9 cellular contexts compared by ENCODE assay signal in genomic region chr6:33693186-33694158, GRCh38. TPM values are rescaled to one million over a fixed set of nuclear protein-coding genes. Genes with fewer than 3 reads are reported as not detected.
DNase-seq lines count a peak whose midpoint lies in the region; ATAC-seq and TF ChIP-seq lines count a peak whose summit lies in the region.
"Had no signal": no experiment of that assay in that cellular context is flagged by ENCODE, and none has a peak within 500 bp of the region (broad histone marks: within the 10 kb centered on the region; RNA-seq: fewer than 3 reads in every experiment).

No MANE protein-coding gene starts in this region.

- no peaks in the 10 kb centered on the region for H3K27me3 ChIP-seq in RWPE2 (ENCODE audit: insufficient read depth, poor library complexity, severe bottlenecking)
- H3K27me3 ChIP-seq in psoas muscle (ENCODE audit: insufficient read depth in 3 of 3, low read length in 2 of 3): no peaks in the 10 kb centered on the region
- H3K27me3 ChIP-seq in endodermal cell (ENCODE audit: control insufficient read depth, insufficient read depth, low read length, poor library complexity, severe bottlenecking): no peaks in the 10 kb centered on the region
- H3K27me3 ChIP-seq: ovary had no signal

- WGBS in psoas muscle, 3 donors: 34 to 48% (median 37%) methylated on average over 30 of the region's 30 CpGs
- WGBS in endodermal cell (ENCODE audit: insufficient coverage in 1 of 2, insufficient read length in 1 of 2), 2 experiments: 94 to 95% methylated on average over 23 to 30 of the region's 30 CpGs

- no peak overlapping the region for H3K27ac Mint-ChIP-seq in endodermal cell

- H3K9me3 ChIP-seq in RWPE2 (ENCODE audit: severe bottlenecking): no peaks in the 10 kb centered on the region
- H3K9me3 ChIP-seq in psoas muscle: no peaks in the 10 kb centered on the region
- no peaks in the 10 kb centered on the region for H3K9me3 ChIP-seq in endodermal cell (ENCODE audit: control insufficient read depth, low read length)
- H3K9me3 ChIP-seq: ovary had no signal

- no peaks in the 10 kb centered on the region for H3K9me3 Mint-ChIP-seq in endodermal cell

- TF ChIP-seq CTCF in RWPE2 (IDR thresholded peaks at IDR 0.05; ENCODE audit: poor library complexity, severe bottlenecking) (no peak), psoas muscle (IDR thresholded peaks at IDR 0.05) (no peak), endodermal cell (conservative IDR thresholded peaks at IDR 0.05) (no peak)

- no peaks in the 10 kb centered on the region for H3K27me3 Mint-ChIP-seq in endodermal cell (ENCODE audit: insufficient read depth)

- DNase-seq in G401 (ENCODE audit: low spot score) (peak; percentile 59), RWPE2 (ENCODE audit: low spot score) (peak; percentile 41), epithelial cell of prostate (ENCODE audit: low read depth, low spot score) (no peak), psoas muscle (peak in 1 of 2 donors; percentile 74), NCI-H1105 treated with DMSO at 0.1 percent for 48 hours (lab: John Stamatoyannopoulos, UW) (no peak), endodermal cell (no peak), NCI-H774 (lab: John Stamatoyannopoulos, UW) (no peak)
- DNase-seq: NCI-H1930 had no signal

- in situ Hi-C loops in G401 (cut with HindIII; ENCODE audit: low sequenced_read_pairs): no loop called here

- ATAC-seq in RWPE2 (ENCODE audit: low read depth) (no peak), psoas muscle (peak; percentile 64 to 84 (median 76))

- H3K4me1 Mint-ChIP-seq in endodermal cell: peaks cover 15% of the 10 kb centered on the region

- intact Hi-C loops in psoas muscle (cut with DNase I): no loop called here

- H3K4me3 Mint-ChIP-seq in endodermal cell: no peak overlapping the region

- H3K9ac ChIP-seq in endodermal cell (ENCODE audit: extremely low read depth, low read length, poor library complexity, severe bottlenecking): no peak overlapping the region

- peak overlapping the region; percentile 60 for H3K27ac ChIP-seq in RWPE2 (ENCODE audit: poor library complexity, severe bottlenecking)
- peak overlapping the region; percentile 88 for H3K27ac ChIP-seq in epithelial cell of prostate
- H3K27ac ChIP-seq in psoas muscle: peak overlapping the region; percentile 81
- H3K27ac ChIP-seq in endodermal cell (ENCODE audit: low read depth, low read length): no peak overlapping the region
- H3K27ac ChIP-seq: ovary had no signal

- H3K36me3 ChIP-seq in RWPE2 (ENCODE audit: low read depth): peaks cover 98% of the 10 kb centered on the region
- peaks cover 0 to 48% of the 10 kb centered on the region in 2 donors for H3K36me3 ChIP-seq in psoas muscle (ENCODE audit: insufficient read depth in 1 of 2, low read depth in 1 of 2)
- peaks cover 46% of the 10 kb centered on the region for H3K36me3 ChIP-seq in endodermal cell (ENCODE audit: control insufficient read depth, insufficient read depth, low read length)
- H3K36me3 ChIP-seq: ovary had no signal

- H3K4me3 ChIP-seq in RWPE2 (ENCODE audit: severe bottlenecking): no peak overlapping the region
- H3K4me3 ChIP-seq in psoas muscle: peak overlapping the region; percentile 31
- H3K4me3 ChIP-seq in endodermal cell (ENCODE audit: low read length): no peak overlapping the region
- H3K4me3 ChIP-seq: ovary had no signal

- H3K36me3 Mint-ChIP-seq in endodermal cell (ENCODE audit: low read depth): peaks cover 64% of the 10 kb centered on the region

- H3K4me1 ChIP-seq in RWPE2 (ENCODE audit: insufficient read depth, poor library complexity, severe bottlenecking): peaks cover 39% of the 10 kb centered on the region
- peaks cover 58% of the 10 kb centered on the region for H3K4me1 ChIP-seq in psoas muscle
- H3K4me1 ChIP-seq in endodermal cell (ENCODE audit: control insufficient read depth, insufficient read depth, low read length): peaks cover 6% of the 10 kb centered on the region

RNA-seq across cellular contexts. Expression of gene UQCC2, which starts 18.0 kb away (rescaled TPM):
- 24.9 and 51.4 TPM in 2 replicates for total RNA-seq in G401 (2014; rRNA removed; shearing (Covaris generic))
- 100 to 1,000 TPM; 118 to 184 (median 145) TPM for total RNA-seq in psoas muscle
- 100 to 1,000 TPM; 129 to 158 (median 141) TPM for polyA plus RNA-seq in psoas muscle
- total RNA-seq in endodermal cell: 100 to 1,000 TPM; 120 to 174 TPM
- 170 TPM for polyA plus RNA-seq in endodermal cell (2013, experiment 1 of 2)
- polyA plus RNA-seq in endodermal cell (2013, experiment 2 of 2): 163 TPM

RNA-seq across cellular contexts. Expression of gene IP6K3, which starts 53.2 kb away (rescaled TPM):
- 42.6 and 51.1 TPM in 2 replicates for total RNA-seq in G401 (2014; rRNA removed; shearing (Covaris generic))
- total RNA-seq in psoas muscle (100 to 1,000 TPM; 113 to 363 (median 306) TPM), endodermal cell (not detected)
- 100 to 1,000 TPM in 2 of 3 donors, 10 to 100 TPM in 1; 95.7 to 220 (median 175) TPM for polyA plus RNA-seq in psoas muscle
- 1.1 TPM for polyA plus RNA-seq in endodermal cell (2013, experiment 1 of 2)
- polyA plus RNA-seq in endodermal cell (2013, experiment 2 of 2): 2.3 TPM

Comparison
In these comparisons a context has a peak if more than half of its experiments do, and no peak if none do; other contexts are left out.
1. DNase-seq: peak in G401 (single experiment) and RWPE2 (single experiment); none in epithelial cell of prostate (single experiment), NCI-H1105 treated with DMSO at 0.1 percent for 48 hours (single experiment), endodermal cell (single experiment) and NCI-H774 (single experiment).
2. RNA of gene IP6K3, which starts 53.2 kb away (total RNA-seq): 113 to 363 TPM in psoas muscle and 42.6 to 51.1 TPM in G401; not detected in endodermal cell; every median in the first group is over 10 times any median in the second.